33 cellular contexts compared by ENCODE assay signal in genomic region chr4:146161243-146161642, GRCh38.
"Had no signal": no experiment of that assay in that cellular context is flagged by ENCODE, and none has a peak within 500 bp of the region (broad histone marks: within the 10 kb centered on the region; RNA-seq: fewer than 3 reads in every experiment).

No MANE protein-coding gene starts in this region.

- FAIRE-seq: bronchial epithelial cell, TTC549 had no signal

- DNase-seq: activated CD4-positive, alpha-beta memory T cell treated with anti-CD3 and anti-CD28 coated beads, Interleukin-2, amount 10 ng/mL, durations not matched to agents 7 days and 5 days; activated CD4-positive, alpha-beta T cell treated with anti-CD3 and anti-CD28 coated beads for 1 hour; activated CD4-positive, alpha-beta T cell treated with anti-CD3 and anti-CD28 coated beads for 36 hours; activated CD4-positive, alpha-beta T cell treated with anti-CD3 and anti-CD28 coated beads for 48 hours; activated CD4-positive, alpha-beta T cell treated with anti-CD3 and anti-CD28 coated beads, Interleukin-2, amount 10 ng/mL, durations not matched to agents 7 days and 5 days; activated CD4-positive, alpha-beta T cell treated with anti-CD3 and anti-CD28 coated beads, Interleukin-2, amount 50 U/mL, for 48 hours; activated CD4-positive, CD25-positive, alpha-beta regulatory T cell; activated CD8-positive, alpha-beta memory T cell treated with anti-CD3 and anti-CD28 coated beads for 24 hours; activated CD8-positive, alpha-beta memory T cell treated with anti-CD3 and anti-CD28 coated beads, Interleukin-2, amount 10 ng/mL, durations not matched to agents 7 days and 5 days; activated CD8-positive, alpha-beta memory T cell treated with anti-CD3 and anti-CD28 coated beads, Interleukin-2, amount 50 U/mL, for 48 hours; activated CD8-positive, alpha-beta T cell treated with anti-CD3 and anti-CD28 coated beads, Interleukin-2, amount 10 ng/mL, durations not matched to agents 7 days and 5 days; activated effector memory CD4-positive, alpha-beta T cell treated with Interleukin-2 at 50 U/mL for 16 hours; activated gamma-delta T cell; activated naive CD4-positive, alpha-beta T cell treated with anti-CD3 and anti-CD28 coated beads, Interleukin-2, amount 10 ng/mL, durations not matched to agents 7 days and 5 days; activated naive CD4-positive, alpha-beta T cell treated with Interleukin-2 at 50 U/mL for 16 hours; activated naive CD8-positive, alpha-beta T cell treated with anti-CD3 and anti-CD28 coated beads, Interleukin-2, amount 10 ng/mL, durations not matched to agents 7 days and 5 days; activated naive CD8-positive, alpha-beta T cell treated with anti-CD3 and anti-CD28 coated beads, Interleukin-2, amount 50 U/mL, for 24 hours; activated T-cell treated with anti-CD3 and anti-CD28 coated beads, Interleukin-2, amount 50 U/mL, for 24 hours; activated T-cell treated with anti-CD3 and anti-CD28 coated beads, Interleukin-2, amount 50 U/mL, for 48 hours; amygdala; anterior cingulate cortex; caudate nucleus; cerebellar nuclear complex; colonic mucosa; T-helper 2 cell; T-helper 9 cell; WERI-Rb-1 had no signal

- H3K27ac ChIP-seq: ascending aorta, cardiac muscle cell, colonic mucosa, WERI-Rb-1 had no signal

- ATAC-seq: activated CD4-positive, alpha-beta T cell treated with anti-CD3 and anti-CD28 coated beads for 36 hours; activated CD4-positive, CD25-positive, alpha-beta regulatory T cell treated with anti-CD3 and anti-CD28 coated beads, Interleukin-2, amount 50 U/mL, for 24 hours; activated CD8-positive, alpha-beta memory T cell treated with anti-CD3 and anti-CD28 coated beads, Interleukin-2, amount 10 ng/mL, durations not matched to agents 7 days and 5 days; activated CD8-positive, alpha-beta T cell treated with anti-CD3 and anti-CD28 coated beads, Interleukin-2, amount 10 ng/mL, durations not matched to agents 7 days and 5 days; activated naive CD8-positive, alpha-beta T cell treated with anti-CD3 and anti-CD28 coated beads, Interleukin-2, amount 50 U/mL, for 24 hours; WTC11 had no signal
